8 cellular contexts compared by ENCODE assay signal in genomic region chr14:85529803-85530574, GRCh38. TPM values are rescaled to one million over a fixed set of nuclear protein-coding genes. Genes with fewer than 3 reads are reported as not detected.
DNase-seq lines count a peak whose midpoint lies in the region; ATAC-seq and TF ChIP-seq lines count a peak whose summit lies in the region.

TSS of gene FLRT2 (plus strand) at chr14:85530144. CDS start at chr14:85621515, 91,371 bp downstream.

- TF ChIP-seq CTCF in kidney epithelial cell (IDR thresholded peaks at IDR 0.05; ENCODE audit: insufficient read depth, low read length, poor library complexity, severe bottlenecking) = no peak

- peak within 1 kb of the TSS; percentile 42 for H3K4me3 ChIP-seq in kidney epithelial cell (ENCODE audit: low read depth, low read length)

- H3K27me3 ChIP-seq in kidney epithelial cell (ENCODE audit: control insufficient read depth, insufficient read depth, low read length) = peaks cover 41% of the 10 kb centered on the region

- no peaks in the 10 kb centered on the region for H3K9me3 Mint-ChIP-seq in stimulated activated naive B cell treated with anti-CD40 and anti-IgM and Interleukin-4, amounts not matched to agents 10 μg/mL and 1 μg/mL and 100 μg/mL, for 72 hours

- peaks cover 0 to 6% of the 10 kb centered on the region in 2 donors for H3K36me3 Mint-ChIP-seq in stimulated activated naive B cell treated with anti-CD40 and anti-IgM and Interleukin-4, amounts not matched to agents 10 μg/mL and 1 μg/mL and 100 μg/mL, for 72 hours

- H3K27ac Mint-ChIP-seq in stimulated activated naive B cell treated with anti-CD40 and anti-IgM and Interleukin-4, amounts not matched to agents 10 μg/mL and 1 μg/mL and 100 μg/mL, for 72 hours = peak within 1 kb of the TSS; percentile 81

- no peak for ATAC-seq in stimulated activated naive B cell treated with anti-CD40 and anti-IgM and Interleukin-4, amounts not matched to agents 10 μg/mL and 1 μg/mL and 100 μg/mL, for 72 hours (replicated peaks)

- H3K4me3 Mint-ChIP-seq in stimulated activated naive B cell treated with anti-CD40 and anti-IgM and Interleukin-4, amounts not matched to agents 10 μg/mL and 1 μg/mL and 100 μg/mL, for 72 hours = peak within 1 kb of the TSS in 1 of 2 donors; percentile 7

- H3K27me3 Mint-ChIP-seq in stimulated activated naive B cell treated with anti-CD40 and anti-IgM and Interleukin-4, amounts not matched to agents 10 μg/mL and 1 μg/mL and 100 μg/mL, for 72 hours = peaks cover 74 to 75% of the 10 kb centered on the region in 2 donors

- DNase-seq in DMS 273 (lab: John Stamatoyannopoulos, UW; ENCODE audit: unreplicated experiment) (peak; percentile 40), DMS 273 treated with DMSO at 0.1 percent for 48 hours (lab: John Stamatoyannopoulos, UW) (no peak), cerebellum (ENCODE audit: low spot score) (no peak), kidney epithelial cell (ENCODE audit: low read depth) (no peak), globus pallidus (ENCODE audit: low spot score) (no peak), KG1 (lab: John Stamatoyannopoulos, UW) (no peak)
- DNase-seq in stimulated activated naive B cell treated with anti-CD40 and anti-IgM and Interleukin-4, amounts not matched to agents 10 μg/mL and 1 μg/mL and 100 μg/mL, for 72 hours = no peak
- DNase-seq in stimulated activated CD4-positive, alpha-beta T cell treated with anti-CD3 and anti-CD28 coated beads, Interleukin-4, amount 100 ng/mL, for 24 hours = no peak

- H3K36me3 ChIP-seq in kidney epithelial cell (ENCODE audit: control insufficient read depth, insufficient read depth, low read length) = no peaks in the 10 kb centered on the region

- H3K4me1 Mint-ChIP-seq in stimulated activated naive B cell treated with anti-CD40 and anti-IgM and Interleukin-4, amounts not matched to agents 10 μg/mL and 1 μg/mL and 100 μg/mL, for 72 hours = peaks cover 13 to 19% of the 10 kb centered on the region in 2 donors

RNA-seq across cellular contexts. Expression of gene FLRT2, which starts in this region (rescaled TPM):
- total RNA-seq in cerebellum (102 TPM), kidney epithelial cell (8.1 and 14.7 TPM in 2 replicates)
